8 cellular contexts compared by ENCODE assay signal in the genomic region with DNA sequence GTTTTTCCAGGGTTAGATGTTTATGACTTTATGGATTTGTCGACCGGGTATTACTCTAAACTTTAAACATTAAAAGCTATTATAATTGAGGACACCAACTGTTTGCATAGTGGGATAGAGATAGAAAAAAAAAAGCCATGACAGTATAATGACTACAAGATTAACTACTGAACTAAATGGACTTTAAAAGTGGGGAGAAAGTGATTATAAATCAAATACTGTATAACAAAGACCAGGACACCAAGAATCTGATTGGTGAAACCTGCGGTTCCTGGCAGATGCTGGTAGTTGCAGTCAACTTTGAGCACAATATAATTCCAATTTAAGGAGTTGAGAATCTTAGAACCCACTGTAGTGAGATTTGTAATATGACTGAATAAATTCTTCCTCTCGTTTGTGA. TPM values are rescaled to one million over a fixed set of nuclear protein-coding genes. Genes with fewer than 3 reads are reported as not detected.
DNase-seq lines count a peak whose midpoint lies in the region; ATAC-seq and TF ChIP-seq lines count a peak whose summit lies in the region.

No MANE protein-coding gene starts in this region.

- H3K9me2 ChIP-seq in SU-DHL-6 (replicated peaks; ENCODE audit: insufficient read depth, low read length), result no peaks in the 10 kb centered on the region

- peaks cover 6% of the 10 kb centered on the region; the same call in 1 of the 2 replicates for H4K20me1 ChIP-seq in SU-DHL-6 (ENCODE audit: low read depth, low read length)

- in situ Hi-C loops in KBM-7 (cut with MboI; ENCODE audit: low pct_unique_long_range_greater_than_20kb, low sequenced_read_pairs), result no loop called here

- H3F3A ChIP-seq in SU-DHL-6 (ENCODE audit: insufficient read depth), result peaks cover 5% of the 10 kb centered on the region; the same call in 1 of the 2 replicates

- no peak overlapping the region for H3K27ac ChIP-seq in SU-DHL-6 (ENCODE audit: low read depth, low read length)

- no peak for DNase-seq in H7
- DNase-seq in fibroblast of villous mesenchyme (ENCODE audit: low read depth), result peak; percentile 37
- no peak for DNase-seq in skeletal muscle cell (ENCODE audit: low read depth)
- no peak for DNase-seq in KBM-7
- DNase-seq in left colon, result no peak
- no peak for DNase-seq in NCI-H524 treated with DMSO at 0.1 percent for 48 hours (lab: John Stamatoyannopoulos, UW)
- DNase-seq in midbrain (lab: John Stamatoyannopoulos, UW), result no peak

- H3K36me3 ChIP-seq in H7 (replicated peaks; ENCODE audit: control insufficient read depth, insufficient read depth, low read length) (no peaks in the 10 kb centered on the region; the same call in 1 of the 2 replicates), SU-DHL-6 (ENCODE audit: low read length) (no peaks in the 10 kb centered on the region)

- H3K79me2 ChIP-seq in SU-DHL-6 (ENCODE audit: insufficient read depth, low read length), result peaks cover 72% of the 10 kb centered on the region

- no peak overlapping the region for H2AFZ ChIP-seq in SU-DHL-6 (ENCODE audit: low read depth, low read length, severe bottlenecking)

- H3K9me3 ChIP-seq in SU-DHL-6 (ENCODE audit: insufficient read depth, low read length), result no peaks in the 10 kb centered on the region

- intact Hi-C loops in left colon (cut with DNase I, micrococcal nuclease), result loop anchor here in 1 of 2 donors (10.0 kb wide), 1 partner anchor 55 kb away; no protein-coding TSS in a partner anchor

- H3K9ac ChIP-seq in SU-DHL-6 (ENCODE audit: low read length), result peak overlapping the region; percentile 95

- peak overlapping the region; percentile 95 for H3K4me2 ChIP-seq in SU-DHL-6 (ENCODE audit: low read depth, low read length, poor library complexity, severe bottlenecking)

- no peaks in the 10 kb centered on the region for H3K27me3 ChIP-seq in H7 (ENCODE audit: control insufficient read depth, insufficient read depth, low read length)
- no peaks in the 10 kb centered on the region for H3K27me3 ChIP-seq in SU-DHL-6 (ENCODE audit: low read length)

- TF ChIP-seq CTCF in SU-DHL-6 (IDR thresholded peaks at IDR 0.05; ENCODE audit: insufficient read depth, low read length, poor library complexity, severe bottlenecking), result no peak
- no peak for TF ChIP-seq CTCF in fibroblast of villous mesenchyme (IDR thresholded peaks at IDR 0.05; ENCODE audit: insufficient read depth, low read depth, low read length)

- ATAC-seq in left colon, result no peak

- H3K4me3 ChIP-seq in H7 (ENCODE audit: insufficient read depth, low read depth, low read length), result peak overlapping the region; percentile 98
- peak overlapping the region; percentile 76 for H3K4me3 ChIP-seq in SU-DHL-6 (ENCODE audit: insufficient read depth, low read length, poor library complexity, severe bottlenecking)
- H3K4me3 ChIP-seq in fibroblast of villous mesenchyme (ENCODE audit: low read depth, low read length), result peak overlapping the region; percentile 96
- H3K4me3 ChIP-seq in skeletal muscle cell (ENCODE audit: low read depth, low read length), result peak overlapping the region; percentile 99

RNA-seq across cellular contexts. Expression of gene CRKL, which starts 2.5 kb away (rescaled TPM):
- 70.6 and 71.5 TPM in 2 replicates for total RNA-seq in H7 (2014; rRNA removed; shearing (Covaris generic))
- total RNA-seq in fibroblast of villous mesenchyme, result 40.3 and 57.4 TPM in 2 replicates
- 10 to 100 TPM; 51.3 to 60.9 TPM for total RNA-seq in left colon

RNA-seq across cellular contexts. Expression of gene AIFM3, which starts 47.3 kb away (rescaled TPM):
- 0.38 and 1.5 TPM in 2 replicates for total RNA-seq in H7 (2014; rRNA removed; shearing (Covaris generic))
- total RNA-seq in fibroblast of villous mesenchyme (0.32 and 0.43 TPM in 2 replicates), left colon (100 to 1,000 TPM; 126 to 184 TPM)

Comparison
In these comparisons a context has a peak if more than half of its experiments do, and no peak if none do; other contexts are left out.
1. RNA of gene AIFM3, which starts 47.3 kb away (total RNA-seq): 126 to 184 TPM in left colon; 0.32 to 0.43 TPM in fibroblast of villous mesenchyme and 0.38 to 1.5 TPM in H7; every median in the first group is over 10 times any median in the second.
2. Peak in every context shown above with its lines, with median percentiles within 50 percentile points of each other: H3K4me3 ChIP-seq.